11 cellular contexts compared by ENCODE assay signal in the genomic region with DNA sequence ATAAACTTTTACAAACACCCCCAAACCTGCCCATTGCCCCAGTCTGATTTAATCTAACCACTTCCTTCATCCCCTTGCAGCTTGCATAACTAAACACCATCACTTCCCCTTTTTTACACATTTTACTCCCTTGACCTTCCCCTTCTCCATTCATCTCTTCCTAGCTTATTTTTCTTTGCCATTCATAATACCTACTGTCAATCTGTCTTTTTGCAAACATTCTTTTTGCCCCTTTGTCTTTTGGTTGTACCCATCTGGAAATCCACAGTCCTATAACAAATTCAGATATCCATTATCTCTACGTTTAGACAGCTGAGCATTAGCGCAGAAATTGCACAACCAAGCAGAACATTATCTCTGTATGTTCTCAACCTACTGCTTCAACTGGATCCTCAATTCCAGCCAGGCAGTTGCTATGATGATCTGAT. TPM values are rescaled to one million over a fixed set of nuclear protein-coding genes. Genes with fewer than 3 reads are reported as not detected.
DNase-seq lines count a peak whose midpoint lies in the region; ATAC-seq and TF ChIP-seq lines count a peak whose summit lies in the region.
"Had no signal": no experiment of that assay in that cellular context is flagged by ENCODE, and none has a peak within 500 bp of the region (broad histone marks: within the 10 kb centered on the region; RNA-seq: fewer than 3 reads in every experiment).

No MANE protein-coding gene starts in this region.

- no peak overlapping the region for H3K27ac Mint-ChIP-seq in effector memory CD8-positive, alpha-beta T cell
- H3K27ac Mint-ChIP-seq: mesothelial cell of epicardium had no signal

- DNase-seq in KBM-7 = peak; percentile 92
- no peak for DNase-seq in effector memory CD8-positive, alpha-beta T cell
- no peak for DNase-seq in activated gamma-delta T cell treated with Interleukin-2 at 50 U/mL for 16 hours
- no peak for DNase-seq in Peyer's patch
- no peak for DNase-seq in NCI-H510A (lab: John Stamatoyannopoulos, UW)
- DNase-seq in HPDE6-E6E7 (ENCODE audit: extremely low spot score) = no peak
- DNase-seq: IMR-90 had no signal

- no peak overlapping the region for H3K4me3 Mint-ChIP-seq in effector memory CD8-positive, alpha-beta T cell
- H3K4me3 Mint-ChIP-seq: mesothelial cell of epicardium had no signal

- H3K27me3 Mint-ChIP-seq in effector memory CD8-positive, alpha-beta T cell = peaks cover 21 to 27% of the 10 kb centered on the region in 2 donors

- ATAC-seq in GM18502 (IDR thresholded peaks at IDR 0.05; ENCODE audit: poor library complexity, unreplicated experiment) (peak; percentile 94), GM21737 (IDR thresholded peaks at IDR 0.05; ENCODE audit: unreplicated experiment) (peak; percentile 75)
- peak; percentile 17 for ATAC-seq in effector memory CD8-positive, alpha-beta T cell (replicated peaks)

- H3K36me3 ChIP-seq in Peyer's patch = no peaks in the 10 kb centered on the region

- no peak for TF ChIP-seq CTCF in Peyer's patch (IDR thresholded peaks at IDR 0.05)

- H3K9me3 ChIP-seq in Peyer's patch = no peaks in the 10 kb centered on the region

- H3K36me3 Mint-ChIP-seq in effector memory CD8-positive, alpha-beta T cell (ENCODE audit: insufficient read depth) = no peaks in the 10 kb centered on the region
- H3K36me3 Mint-ChIP-seq: mesothelial cell of epicardium had no signal

- in situ Hi-C loops in KBM-7 (cut with MboI; ENCODE audit: low pct_unique_long_range_greater_than_20kb, low sequenced_read_pairs) = no loop called here

- H3K27ac ChIP-seq in Peyer's patch = no peak overlapping the region
- H3K27ac ChIP-seq: RWPE1 had no signal

- H3K4me3 ChIP-seq in Peyer's patch = no peak overlapping the region

- no peak for TF ChIP-seq POLR2A in Peyer's patch (IDR thresholded peaks at IDR 0.05)

- no peaks in the 10 kb centered on the region for H3K9me3 Mint-ChIP-seq in effector memory CD8-positive, alpha-beta T cell

- no peaks in the 10 kb centered on the region for H3K4me1 ChIP-seq in Peyer's patch

- peaks cover 0 to 9% of the 10 kb centered on the region in 2 donors for H3K4me1 Mint-ChIP-seq in effector memory CD8-positive, alpha-beta T cell (ENCODE audit: low read depth in 2 of 2)

- no peaks in the 10 kb centered on the region for H3K27me3 ChIP-seq in Peyer's patch

RNA-seq across cellular contexts. Expression of a gene that starts 51.2 kb away (rescaled TPM):
- total RNA-seq in Peyer's patch = not detected
- total RNA-seq: IMR-90 had no signal

RNA-seq across cellular contexts. Expression of a gene that starts 51.5 kb away (rescaled TPM):
- total RNA-seq in Peyer's patch = 1 to 10 TPM; 3.3 to 6.8 (median 5.5) TPM

Comparison
In these comparisons a context has a peak if more than half of its experiments do, and no peak if none do; other contexts are left out.
1. ATAC-seq: peak in every context shown above with its lines; median percentile 94 in GM18502; 75 in GM21737; 17 in effector memory CD8-positive, alpha-beta T cell.